In the genomic region with DNA sequence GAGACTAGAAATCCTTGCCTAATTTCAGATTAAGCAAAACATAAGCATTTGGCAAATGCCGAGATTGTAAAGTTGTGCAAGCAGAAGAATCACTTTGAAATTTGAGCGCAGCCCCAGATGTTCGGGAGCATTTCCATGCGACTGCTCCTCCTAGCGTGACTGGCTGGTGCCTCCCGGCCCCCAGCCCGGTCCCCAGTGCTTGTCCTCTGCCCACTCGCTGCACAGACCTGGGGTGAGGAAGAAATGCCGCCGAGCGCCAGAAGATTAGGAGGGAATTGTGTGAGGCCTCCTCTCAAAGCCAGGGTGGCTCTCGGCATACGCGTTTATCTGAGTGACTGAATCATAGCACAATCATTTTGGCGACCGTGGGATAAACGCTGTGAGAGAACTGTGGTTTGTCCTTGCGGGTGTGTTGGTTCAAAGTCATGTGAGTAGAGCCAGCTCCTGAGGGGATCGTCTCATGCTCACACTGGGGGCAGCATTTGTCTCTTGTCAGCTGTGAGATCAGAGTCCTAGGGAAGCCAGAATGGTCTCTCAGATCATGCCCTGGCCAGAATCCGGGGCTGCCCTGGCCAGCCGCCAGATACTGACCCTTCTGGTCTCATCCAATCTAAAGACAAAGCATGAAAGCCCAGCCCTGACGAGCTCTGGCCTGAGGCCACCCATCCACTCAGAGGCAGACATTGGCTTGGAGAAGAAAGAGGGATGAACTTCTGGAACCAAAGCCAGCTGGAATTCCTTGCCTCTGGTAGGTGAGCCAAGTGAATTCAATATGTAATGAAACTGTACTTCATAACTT, we compare ENCODE assay signal across 9 cellular contexts.
DNase-seq lines count a peak whose midpoint lies in the region; ATAC-seq lines count a peak whose summit lies in the region.
"Had no signal": no experiment of that assay in that cellular context is flagged by ENCODE, and none has a peak within 500 bp of the region (broad histone marks: within the 10 kb centered on the region; RNA-seq: fewer than 3 reads in every experiment).

No MANE protein-coding gene starts in this region.

- H3K4me1 ChIP-seq in HAP-1, result no peaks in the 10 kb centered on the region

- in situ Hi-C loops in HAP-1 (cut with MboI; ENCODE audit: low sequenced_read_pairs) (no loop called here), ACHN (cut with HindIII; ENCODE audit: low pct_ligation_motif_present, low pct_unique_long_range_greater_than_20kb, low sequenced_read_pairs) (no loop called here)

- peaks cover 13% of the 10 kb centered on the region for H3K4me1 Mint-ChIP-seq in stimulated activated effector memory CD8-positive, alpha-beta T cell treated with anti-CD3 and anti-CD28 coated beads, Interleukin-12 subunit alpha, Interleukin-12 subunit beta, amount 100 ng/mL, for 72 hours

- DNase-seq in EH (ENCODE audit: low read depth) (peak; percentile 98), amniotic epithelial cell (ENCODE audit: low read depth) (peak; percentile 88), left ventricle myocardium superior (peak; percentile 91), sciatic nerve (ENCODE audit: low spot score) (peak; percentile 88), HAP-1 (ENCODE audit: low spot score in 2 of 2) (no peak), ACHN (no peak)
- DNase-seq in stimulated activated effector memory CD8-positive, alpha-beta T cell treated with anti-CD3 and anti-CD28 coated beads, Interleukin-12 subunit alpha, Interleukin-12 subunit beta, amount 100 ng/mL, for 72 hours (ENCODE audit: low spot score in 2 of 2), result no peak

- no peaks in the 10 kb centered on the region for H3K36me3 ChIP-seq in HAP-1 (replicated peaks)

- H3K4me3 Mint-ChIP-seq in stimulated activated effector memory CD8-positive, alpha-beta T cell treated with anti-CD3 and anti-CD28 coated beads, Interleukin-12 subunit alpha, Interleukin-12 subunit beta, amount 100 ng/mL, for 72 hours, result no peak overlapping the region
- H3K4me3 Mint-ChIP-seq: dendritic cell treated with granulocyte-macrophage colony-stimulating factor and Interleukin-4, amounts not matched to agents 40 ng/mL and 50 ng/mL, for 4 days had no signal

- H3K4me3 ChIP-seq in HAP-1, result no peak overlapping the region

- ATAC-seq in left ventricle myocardium superior (peak; percentile 73), sciatic nerve (peak; percentile 87), HG03135 (IDR thresholded peaks at IDR 0.05; ENCODE audit: unreplicated experiment) (no peak)
- no peak for ATAC-seq in stimulated activated effector memory CD8-positive, alpha-beta T cell treated with anti-CD3 and anti-CD28 coated beads, Interleukin-12 subunit alpha, Interleukin-12 subunit beta, amount 100 ng/mL, for 72 hours

- no peaks in the 10 kb centered on the region for H3K27me3 ChIP-seq in HAP-1 (ENCODE audit: low read depth)

- H3K27ac Mint-ChIP-seq in stimulated activated effector memory CD8-positive, alpha-beta T cell treated with anti-CD3 and anti-CD28 coated beads, Interleukin-12 subunit alpha, Interleukin-12 subunit beta, amount 100 ng/mL, for 72 hours, result no peak overlapping the region
- H3K27ac Mint-ChIP-seq: dendritic cell treated with granulocyte-macrophage colony-stimulating factor and Interleukin-4, amounts not matched to agents 40 ng/mL and 50 ng/mL, for 4 days had no signal

- intact Hi-C loops in left ventricle myocardium superior (cut with micrococcal nuclease) (no loop called here), sciatic nerve (cut with DNase I) (no loop called here)

- no peaks in the 10 kb centered on the region for H3K36me3 Mint-ChIP-seq in stimulated activated effector memory CD8-positive, alpha-beta T cell treated with anti-CD3 and anti-CD28 coated beads, Interleukin-12 subunit alpha, Interleukin-12 subunit beta, amount 100 ng/mL, for 72 hours

- H3K9me3 ChIP-seq in HAP-1, result no peaks in the 10 kb centered on the region

- H3K9me3 Mint-ChIP-seq in stimulated activated effector memory CD8-positive, alpha-beta T cell treated with anti-CD3 and anti-CD28 coated beads, Interleukin-12 subunit alpha, Interleukin-12 subunit beta, amount 100 ng/mL, for 72 hours, result no peaks in the 10 kb centered on the region
- H3K9me3 Mint-ChIP-seq: dendritic cell treated with granulocyte-macrophage colony-stimulating factor and Interleukin-4, amounts not matched to agents 40 ng/mL and 50 ng/mL, for 4 days had no signal

Comparison
In these comparisons a context has a peak if more than half of its experiments do, and no peak if none do; other contexts are left out.
1. DNase-seq: peak in EH (single experiment), amniotic epithelial cell (single experiment), left ventricle myocardium superior (single experiment) and sciatic nerve (single experiment); none in HAP-1 (0 of 2), stimulated activated effector memory CD8-positive, alpha-beta T cell treated with anti-CD3 and anti-CD28 coated beads, Interleukin-12 subunit alpha, Interleukin-12 subunit beta, amount 100 ng/mL, for 72 hours (0 of 2) and ACHN (single experiment).
2. ATAC-seq: peak in left ventricle myocardium superior (single experiment) and sciatic nerve (single experiment); none in HG03135 (single experiment) and stimulated activated effector memory CD8-positive, alpha-beta T cell treated with anti-CD3 and anti-CD28 coated beads, Interleukin-12 subunit alpha, Interleukin-12 subunit beta, amount 100 ng/mL, for 72 hours (single experiment).